In genomic region chr17:8393470-8394231, GRCh38 we compare ENCODE assay signal across 11 cellular contexts. TPM values are rescaled to one million over a fixed set of nuclear protein-coding genes. Genes with fewer than 3 reads are reported as not detected.
DNase-seq lines count a peak whose midpoint lies in the region; ATAC-seq and TF ChIP-seq lines count a peak whose summit lies in the region.
"Had no signal": no experiment of that assay in that cellular context is flagged by ENCODE, and none has a peak within 500 bp of the region (broad histone marks: within the 10 kb centered on the region; RNA-seq: fewer than 3 reads in every experiment).

No MANE protein-coding gene starts in this region.

- POLR2A ChIA-PET in activated CD8-positive, alpha-beta T cell treated with anti-CD3 and anti-CD28 coated beads for 36 hours (lab: Charles Lee), result interaction anchor here (0.6 to 1.2 kb wide), 4 partner anchors 9 to 669 kb away, joined by 3 to 7 read pairs (median 4); no protein-coding TSS in a partner anchor

- WGBS in esophagus squamous epithelium, 2 donors, result 44 to 51% methylated on average over 8 of the region's 8 CpGs
- 43% methylated on average over 8 of the region's 8 CpGs; no CpG with 5 or more reads in 1 of the 2 donors for WGBS in transverse colon (ENCODE audit: low coverage in 1 of 2), 2 donors

- peak overlapping the region; percentile 91 for H3K27ac Mint-ChIP-seq in activated CD8-positive, alpha-beta T cell treated with anti-CD3 and anti-CD28 coated beads for 36 hours

- intact Hi-C loops in activated CD8-positive, alpha-beta T cell treated with anti-CD3 and anti-CD28 coated beads for 36 hours (cut with micrococcal nuclease), result no loop called here
- intact Hi-C loops in esophagus squamous epithelium (cut with DNase I) (loop anchor here (10.0 kb wide), 1 partner anchor 351 kb away; the partner anchor contains the start of gene CCDC42), transverse colon (cut with DNase I; ENCODE audit: low total_unique reads) (no loop called here), vagina (cut with DNase I) (loop anchor here (10.0 kb wide), 1 partner anchor 1609 kb away; no protein-coding TSS in a partner anchor)

- peaks cover 2% of the 10 kb centered on the region for H3K27me3 Mint-ChIP-seq in activated CD8-positive, alpha-beta T cell treated with anti-CD3 and anti-CD28 coated beads for 36 hours

- TF ChIP-seq CTCF in activated CD8-positive, alpha-beta T cell treated with anti-CD3 and anti-CD28 coated beads for 36 hours (IDR thresholded peaks at IDR 0.05), result no peak
- no peak for TF ChIP-seq CTCF in esophagus squamous epithelium (IDR thresholded peaks at IDR 0.05)
- no peak for TF ChIP-seq CTCF in transverse colon (IDR thresholded peaks at IDR 0.05)
- no peak for TF ChIP-seq CTCF in vagina (IDR thresholded peaks at IDR 0.05)

- ATAC-seq in activated CD8-positive, alpha-beta T cell treated with anti-CD3 and anti-CD28 coated beads for 36 hours, result peak; percentile 98
- ATAC-seq in HG03354 (IDR thresholded peaks at IDR 0.05; ENCODE audit: poor library complexity, severe bottlenecking, unreplicated experiment), result no peak
- ATAC-seq: body of pancreas had no signal

- H3K4me3 Mint-ChIP-seq in activated CD8-positive, alpha-beta T cell treated with anti-CD3 and anti-CD28 coated beads for 36 hours, result no peak overlapping the region

- peak; percentile 38 for DNase-seq in stimulated activated CD4-positive, alpha-beta T cell treated with anti-CD3 and anti-CD28 coated beads, Interleukin-15, amount 100 ng/mL, for 24 hours
- DNase-seq in stimulated activated CD4-positive, alpha-beta T cell treated with anti-CD3 and anti-CD28 coated beads, Interleukin-2, amount 100 ng/mL, for 48 hours, result no peak
- DNase-seq in activated CD8-positive, alpha-beta T cell treated with anti-CD3 and anti-CD28 coated beads for 36 hours, result peak; percentile 72
- no peak for DNase-seq in esophagus squamous epithelium (lab: John Stamatoyannopoulos, UW)
- DNase-seq in transverse colon, result peak; percentile 52
- DNase-seq in DMS79 treated with DMSO at 0.1 percent for 48 hours (lab: John Stamatoyannopoulos, UW), result no peak
- no peak for DNase-seq in vagina (ENCODE audit: extremely low spot score in 2 of 2)
- DNase-seq: NCI-H1694 had no signal

- H3K4me1 ChIP-seq in esophagus squamous epithelium (peaks cover 0 to 46% (median under 1%) of the 10 kb centered on the region in 3 donors), transverse colon (peaks cover 0 to 6% (median 5%) of the 10 kb centered on the region in 4 donors), vagina (no peaks in the 10 kb centered on the region)
- H3K4me1 ChIP-seq: body of pancreas had no signal

- H3K4me3 ChIP-seq in esophagus squamous epithelium, result peak overlapping the region in 1 of 4 donors; percentile 21
- H3K4me3 ChIP-seq in transverse colon, result no peak overlapping the region
- no peak overlapping the region for H3K4me3 ChIP-seq in vagina
- H3K4me3 ChIP-seq: body of pancreas had no signal

- no peaks in the 10 kb centered on the region for H3K36me3 Mint-ChIP-seq in activated CD8-positive, alpha-beta T cell treated with anti-CD3 and anti-CD28 coated beads for 36 hours (ENCODE audit: low read depth)

- CTCF ChIA-PET in activated CD8-positive, alpha-beta T cell treated with anti-CD3 and anti-CD28 coated beads for 36 hours (lab: Charles Lee), result interaction anchor here (0.8 to 6.4 kb wide), 5 partner anchors 10 to 392 kb away, joined by 3 to 33 read pairs (median 3); no protein-coding TSS in a partner anchor

- no peaks in the 10 kb centered on the region for H3K9me3 Mint-ChIP-seq in activated CD8-positive, alpha-beta T cell treated with anti-CD3 and anti-CD28 coated beads for 36 hours

- H3K9me3 ChIP-seq in esophagus squamous epithelium, result no peaks in the 10 kb centered on the region
- no peaks in the 10 kb centered on the region for H3K9me3 ChIP-seq in transverse colon
- H3K9me3 ChIP-seq in vagina, result no peaks in the 10 kb centered on the region
- H3K9me3 ChIP-seq: body of pancreas had no signal

- H3K36me3 ChIP-seq in esophagus squamous epithelium (no peaks in the 10 kb centered on the region), transverse colon (no peaks in the 10 kb centered on the region), vagina (no peaks in the 10 kb centered on the region)

- TF ChIP-seq EP300 in transverse colon (IDR thresholded peaks at IDR 0.05; ENCODE audit: low read depth), result no peak

- H3K27me3 ChIP-seq in esophagus squamous epithelium (peaks cover 0 to 61% (median 0%) of the 10 kb centered on the region in 4 donors), transverse colon (peaks cover 37% of the 10 kb centered on the region), vagina (peaks cover 5% of the 10 kb centered on the region)

- peaks cover 9% of the 10 kb centered on the region for H3K4me1 Mint-ChIP-seq in activated CD8-positive, alpha-beta T cell treated with anti-CD3 and anti-CD28 coated beads for 36 hours (ENCODE audit: low read depth)

- no peak for TF ChIP-seq POLR2A in esophagus squamous epithelium (IDR thresholded peaks at IDR 0.05)
- TF ChIP-seq POLR2A in transverse colon (IDR thresholded peaks at IDR 0.05), result no peak
- no peak for TF ChIP-seq POLR2A in vagina (IDR thresholded peaks at IDR 0.05)

- H3K27ac ChIP-seq in esophagus squamous epithelium (peak overlapping the region; percentile 44 to 79 (median 66)), transverse colon (no peak overlapping the region), vagina (no peak overlapping the region)
- H3K27ac ChIP-seq: body of pancreas had no signal

- in situ Hi-C loops in transverse colon (cut with MboI; ENCODE audit: low pct_ligation_motif_present in 1 of 4, low pct_unique_long_range_greater_than_20kb in 1 of 4, low sequenced_read_pairs in 3 of 4), result no loop called here

RNA-seq across cellular contexts. Expression of gene RNF222, which starts 4.0 kb away (rescaled TPM):
- total RNA-seq in activated CD8-positive, alpha-beta T cell treated with anti-CD3 and anti-CD28 coated beads for 36 hours, result under 1 TPM; 0.11 TPM
- total RNA-seq in esophagus squamous epithelium, result 10 to 100 TPM in 3 of 4 donors, 1 to 10 TPM in 1; 8.1 to 21.8 (median 14.9) TPM
- total RNA-seq in transverse colon, result not detected
- total RNA-seq in vagina, result 2.5 TPM
- total RNA-seq: body of pancreas had no signal

RNA-seq across cellular contexts. Expression of gene RPL26, which starts 10.7 kb away (rescaled TPM):
- total RNA-seq in activated CD8-positive, alpha-beta T cell treated with anti-CD3 and anti-CD28 coated beads for 36 hours, result 1,000 to 10,000 TPM; 3,141 to 3,176 TPM
- total RNA-seq in esophagus squamous epithelium, result 1,000 to 10,000 TPM; 3,032 to 5,420 (median 3,306) TPM
- 1,000 to 10,000 TPM in 3 of 4 donors, 100 to 1,000 TPM in 1; 714 to 2,921 (median 2,064) TPM for total RNA-seq in transverse colon
- 3,493 TPM for total RNA-seq in vagina

RNA-seq across cellular contexts. Expression of gene NDEL1, which starts 42.0 kb away (rescaled TPM):
- 10 to 100 TPM; 48.1 to 53.9 TPM for total RNA-seq in activated CD8-positive, alpha-beta T cell treated with anti-CD3 and anti-CD28 coated beads for 36 hours
- total RNA-seq in esophagus squamous epithelium (100 to 1,000 TPM in 1 of 4 donors, 10 to 100 TPM in 3; 67.5 to 107 (median 73.1) TPM), transverse colon (10 to 100 TPM; 28.3 to 82.4 (median 77.2) TPM), vagina (66.5 TPM)

RNA-seq across cellular contexts. Expression of gene ODF4, which starts 54.0 kb away (rescaled TPM):
- total RNA-seq in activated CD8-positive, alpha-beta T cell treated with anti-CD3 and anti-CD28 coated beads for 36 hours, result not detected
- total RNA-seq in esophagus squamous epithelium (not detected), transverse colon (not detected), vagina (not detected)
- total RNA-seq: body of pancreas; T-helper 2 cell treated with Interferon-gamma antibody and Interleukin-4, amounts not matched to agents 100 ng/mL and 5 ng/mL, for 36 hours had no signal

Comparison
In these comparisons a context has a peak if more than half of its experiments do, and no peak if none do; other contexts are left out.
1. DNase-seq: peak in stimulated activated CD4-positive, alpha-beta T cell treated with anti-CD3 and anti-CD28 coated beads, Interleukin-15, amount 100 ng/mL, for 24 hours (single experiment), activated CD8-positive, alpha-beta T cell treated with anti-CD3 and anti-CD28 coated beads for 36 hours (single experiment) and transverse colon (single experiment); none in stimulated activated CD4-positive, alpha-beta T cell treated with anti-CD3 and anti-CD28 coated beads, Interleukin-2, amount 100 ng/mL, for 48 hours (0 of 2), esophagus squamous epithelium (single experiment), DMS79 treated with DMSO at 0.1 percent for 48 hours (single experiment) and vagina (0 of 2).
2. H3K27ac ChIP-seq: peak in esophagus squamous epithelium (4 of 4); none in transverse colon (0 of 4) and vagina (single experiment).
3. intact Hi-C loops: an anchor here in esophagus squamous epithelium (10.0 kb wide) and vagina (10.0 kb wide); none called in activated CD8-positive, alpha-beta T cell treated with anti-CD3 and anti-CD28 coated beads for 36 hours and transverse colon.